ENCODE assay signal across 1 cellular context in genomic region chr1:234683856-234684632, GRCh38.
A peak's percentile ranks its signal among the peaks of the same experiment; 100 is the strongest.
TF ChIP-seq lines count a peak whose summit lies in the region.

No MANE protein-coding gene starts in this region.

TF ChIP-seq in K562, 482 proteins besides CTCF, POLR2A, EP300 and RAD21 (continued from another document and continues in another):
- no peak for TF ChIP-seq MGA (IDR thresholded peaks at IDR 0.05)
- peak; percentile 52; the same call in 1 of the 2 replicates for TF ChIP-seq CEBPG (CRISPR knock-in tag; IDR thresholded peaks at IDR 0.05)
- TF ChIP-seq CEBPG (tag; conservative IDR thresholded peaks at IDR 0.05 in 1 of 2, IDR thresholded peaks at IDR 0.05 in 1 of 2): peak; percentile 89 to 96
- peak; percentile 79 for TF ChIP-seq ATF3 (IDR thresholded peaks at IDR 0.05)
- no peak for TF ChIP-seq ATF3 (CRISPR knock-in tag; conservative IDR thresholded peaks at IDR 0.05)
- TF ChIP-seq KAT8 (IDR thresholded peaks at IDR 0.05; ENCODE audit: low read depth): no peak
- TF ChIP-seq ZFPM2 (CRISPR knock-in tag; IDR thresholded peaks at IDR 0.05): no peak
- TF ChIP-seq TCFL5 (CRISPR knock-in tag; conservative IDR thresholded peaks at IDR 0.05): no peak
- TF ChIP-seq SMC3 (conservative IDR thresholded peaks at IDR 0.05; ENCODE audit: insufficient read depth, low read depth, low read length): no peak
- peak; percentile 45; the same call in 1 of the 2 replicates for TF ChIP-seq SMARCA4 (IDR thresholded peaks at IDR 0.05)
- no peak for TF ChIP-seq ARNT (IDR thresholded peaks at IDR 0.05)
- TF ChIP-seq THAP12 (CRISPR knock-in tag; IDR thresholded peaks at IDR 0.05): no peak
- TF ChIP-seq TBL1XR1 (IDR thresholded peaks at IDR 0.05; ENCODE audit: low read length in 2 of 2): no peak
- TF ChIP-seq JUND (IDR thresholded peaks at IDR 0.05; ENCODE audit: borderline replicate concordance, low read depth, low read length): peak; percentile 84
- peak; percentile 50; the same call in 1 of the 3 replicates for TF ChIP-seq JUND (tag; IDR thresholded peaks at IDR 0.05; ENCODE audit: borderline replicate concordance, low read depth, low read length)
- no peak for TF ChIP-seq L3MBTL2 (IDR thresholded peaks at IDR 0.05)
- no peak for TF ChIP-seq ZBTB12 (CRISPR knock-in tag; IDR thresholded peaks at IDR 0.05)
- TF ChIP-seq RFX7 (CRISPR knock-in tag; IDR thresholded peaks at IDR 0.05): no peak
- no peak for TF ChIP-seq RERE (CRISPR knock-in tag; IDR thresholded peaks at IDR 0.05; ENCODE audit: borderline replicate concordance)
- TF ChIP-seq ZNF133 (CRISPR knock-in tag; IDR thresholded peaks at IDR 0.05): no peak
- TF ChIP-seq KAT2B (IDR thresholded peaks at IDR 0.05; ENCODE audit: low read depth, low read length): no peak
- TF ChIP-seq SMAD1 (IDR thresholded peaks at IDR 0.05; ENCODE audit: low read depth, low read length, partially characterized antibody): no peak
- TF ChIP-seq ZNF311 (CRISPR knock-in tag; IDR thresholded peaks at IDR 0.05): no peak
- TF ChIP-seq GTF2E2 (tag; IDR thresholded peaks at IDR 0.05): no peak
- TF ChIP-seq RBM15 (IDR thresholded peaks at IDR 0.05; ENCODE audit: insufficient read depth, low read length): no peak
- no peak for TF ChIP-seq NKRF (IDR thresholded peaks at IDR 0.05; ENCODE audit: borderline replicate concordance)
- no peak for TF ChIP-seq NFXL1 (CRISPR knock-in tag; IDR thresholded peaks at IDR 0.05)
- TF ChIP-seq ERF (CRISPR knock-in tag; IDR thresholded peaks at IDR 0.05): no peak
- TF ChIP-seq NCOR1 (IDR thresholded peaks at IDR 0.05): no peak
- TF ChIP-seq ARID3B (CRISPR knock-in tag; IDR thresholded peaks at IDR 0.05; ENCODE audit: borderline replicate concordance): no peak
- TF ChIP-seq SAFB (IDR thresholded peaks at IDR 0.05; ENCODE audit: borderline replicate concordance, low read depth, low read length): no peak
- TF ChIP-seq RBM22 (IDR thresholded peaks at IDR 0.05; ENCODE audit: low read depth, low read length, poor library complexity, severe bottlenecking): no peak
- TF ChIP-seq ZFP1 (CRISPR knock-in tag; IDR thresholded peaks at IDR 0.05): no peak
- TF ChIP-seq ZKSCAN8 (CRISPR knock-in tag; IDR thresholded peaks at IDR 0.05): no peak
- TF ChIP-seq ZNF384 (IDR thresholded peaks at IDR 0.05; ENCODE audit: low read depth, low read length): no peak
